ENCODE assay signal across 15 cellular contexts in the genomic region with DNA sequence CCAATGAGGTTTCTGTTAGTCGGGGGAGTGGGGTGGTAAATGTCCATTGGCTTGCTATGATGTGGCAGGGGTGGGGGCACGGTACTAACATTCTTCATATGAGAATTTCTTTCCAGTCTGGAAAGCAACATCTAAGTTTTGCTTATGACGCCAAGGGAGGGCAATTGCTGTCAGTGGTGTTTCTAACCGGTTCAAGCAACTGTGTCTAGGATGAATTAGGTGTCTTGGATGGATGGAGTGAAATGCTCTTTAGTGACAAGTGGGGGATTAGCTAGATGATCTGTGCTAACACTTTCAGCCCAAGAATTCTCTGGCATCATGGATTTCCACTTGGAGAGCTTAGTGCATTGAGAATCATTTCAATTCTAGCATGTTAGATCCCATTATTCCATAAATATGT.
DNase-seq lines count a peak whose midpoint lies in the region; ATAC-seq and TF ChIP-seq lines count a peak whose summit lies in the region.
"Had no signal": no experiment of that assay in that cellular context is flagged by ENCODE, and none has a peak within 500 bp of the region (broad histone marks: within the 10 kb centered on the region; RNA-seq: fewer than 3 reads in every experiment).

No MANE protein-coding gene starts in this region.

- no peak for DNase-seq in left cardiac atrium
- no peak for DNase-seq in right atrium auricular region (ENCODE audit: low spot score)
- peak; percentile 88 for DNase-seq in esophagus muscularis mucosa (ENCODE audit: extremely low spot score)
- no peak for DNase-seq in NCI-H2171 treated with DMSO at 0.1 percent for 48 hours (lab: John Stamatoyannopoulos, UW)
- DNase-seq: 8988T; Calu3; CD8-positive, alpha-beta T cell; DMS79 treated with DMSO at 0.1 percent for 48 hours; GF-D8; H9 had no signal

- no peaks in the 10 kb centered on the region for H3K4me1 ChIP-seq in right atrium auricular region
- peaks cover 0 to 27% (median 22%) of the 10 kb centered on the region in 4 donors for H3K4me1 ChIP-seq in esophagus muscularis mucosa
- H3K4me1 ChIP-seq: BLaER1 treated with 17β-estradiol and CSF1 and Interleukin-3, amounts not matched to agents 10 nM and 100 nM had no signal

- ATAC-seq in left cardiac atrium (peak; percentile 59 to 63), GM18517 (IDR thresholded peaks at IDR 0.05; ENCODE audit: unreplicated experiment) (no peak), GM21786 (IDR thresholded peaks at IDR 0.05; ENCODE audit: unreplicated experiment) (no peak)
- ATAC-seq: CD8-positive, alpha-beta T cell had no signal

- H3K27me3 ChIP-seq in right atrium auricular region (no peaks in the 10 kb centered on the region), esophagus muscularis mucosa (no peaks in the 10 kb centered on the region)
- H3K27me3 ChIP-seq: BLaER1 treated with 17β-estradiol and CSF1 and Interleukin-3, amounts not matched to agents 10 nM and 100 nM had no signal

- H3K36me3 Mint-ChIP-seq in nephron (ENCODE audit: low read depth) = peaks cover under 1% of the 10 kb centered on the region
- H3K36me3 Mint-ChIP-seq: CD8-positive, alpha-beta T cell had no signal

- no peak for TF ChIP-seq POLR2A in esophagus muscularis mucosa (IDR thresholded peaks at IDR 0.05; ENCODE audit: low read depth)

- H3K4me1 Mint-ChIP-seq in nephron = peaks cover 27% of the 10 kb centered on the region
- H3K4me1 Mint-ChIP-seq: B cell had no signal

- H3K4me3 ChIP-seq in right atrium auricular region (no peak overlapping the region), esophagus muscularis mucosa (no peak overlapping the region)
- H3K4me3 ChIP-seq: BLaER1 treated with 17β-estradiol and CSF1 and Interleukin-3, amounts not matched to agents 10 nM and 100 nM had no signal

- TF ChIP-seq EP300 in esophagus muscularis mucosa (IDR thresholded peaks at IDR 0.05) = peak; percentile 47

- H3K4me3 Mint-ChIP-seq in nephron = peak overlapping the region in 1 of 3 experiments; percentile 23
- H3K4me3 Mint-ChIP-seq: B cell; CD8-positive, alpha-beta T cell; H9 had no signal

- peak overlapping the region; percentile 70 to 93 (median 74) for H3K27ac Mint-ChIP-seq in nephron
- H3K27ac Mint-ChIP-seq: B cell; CD8-positive, alpha-beta T cell; H9 had no signal

- intact Hi-C loops in left cardiac atrium (cut with DNase I) (no loop called here), esophagus muscularis mucosa (cut with DNase I) (no loop called here)

- H3K36me3 ChIP-seq in right atrium auricular region = no peaks in the 10 kb centered on the region
- no peaks in the 10 kb centered on the region for H3K36me3 ChIP-seq in esophagus muscularis mucosa
- H3K36me3 ChIP-seq: BLaER1 treated with 17β-estradiol and CSF1 and Interleukin-3, amounts not matched to agents 10 nM and 100 nM had no signal

- WGBS in esophagus muscularis mucosa = 19% methylated on average over 4 of the region's 4 CpGs

- no peaks in the 10 kb centered on the region for H3K9me3 ChIP-seq in right atrium auricular region
- no peaks in the 10 kb centered on the region for H3K9me3 ChIP-seq in esophagus muscularis mucosa
- H3K9me3 ChIP-seq: BLaER1 treated with 17β-estradiol and CSF1 and Interleukin-3, amounts not matched to agents 10 nM and 100 nM had no signal

- TF ChIP-seq CTCF in right atrium auricular region (IDR thresholded peaks at IDR 0.05) = no peak
- no peak for TF ChIP-seq CTCF in esophagus muscularis mucosa (IDR thresholded peaks at IDR 0.05)
- TF ChIP-seq CTCF in nephron (IDR thresholded peaks at IDR 0.05; ENCODE audit: unreplicated experiment in 3 of 3) = no peak

- peaks cover 3% of the 10 kb centered on the region for H3K27me3 Mint-ChIP-seq in nephron (ENCODE audit: low read depth)

- H3K27ac ChIP-seq in right atrium auricular region = no peak overlapping the region
- peak overlapping the region; percentile 68 to 83 (median 74) for H3K27ac ChIP-seq in esophagus muscularis mucosa (replicated peaks in 1 of 4)
- H3K27ac ChIP-seq: BLaER1 treated with 17β-estradiol and CSF1 and Interleukin-3, amounts not matched to agents 10 nM and 100 nM had no signal

- peaks cover 9% of the 10 kb centered on the region for H3K9me3 Mint-ChIP-seq in nephron
- H3K9me3 Mint-ChIP-seq: CD8-positive, alpha-beta T cell had no signal

Comparison
In these comparisons a context has a peak if more than half of its experiments do, and no peak if none do; other contexts are left out.
1. ATAC-seq: peak in left cardiac atrium (2 of 2); none in GM18517 (single experiment) and GM21786 (single experiment).
2. H3K27ac ChIP-seq: peak in esophagus muscularis mucosa (4 of 4); none in right atrium auricular region (0 of 2).